ENCODE assay signal across 1 cellular context in genomic region chr10:72595436-72595835, GRCh38.
TF ChIP-seq lines count a peak whose summit lies in the region.

No MANE protein-coding gene starts in this region.

TF ChIP-seq in endothelial cell of umbilical vein, 7 proteins besides CTCF, POLR2A, EP300 and RAD21 (continued from another document):
- no peak for TF ChIP-seq JUN (IDR thresholded peaks at IDR 0.05; ENCODE audit: borderline replicate concordance, insufficient read depth, insufficient read length, low read depth)
- TF ChIP-seq MYC (IDR thresholded peaks at IDR 0.05; ENCODE audit: low read depth, low read length), result no peak
- no peak for TF ChIP-seq FOS (IDR thresholded peaks at IDR 0.05; ENCODE audit: borderline replicate concordance, insufficient read depth, low read length)
